18 cellular contexts compared by ENCODE assay signal in genomic region chr11:43866520-43866919, GRCh38. TPM values are rescaled to one million over a fixed set of nuclear protein-coding genes. Genes with fewer than 3 reads are reported as not detected.
DNase-seq lines count a peak whose midpoint lies in the region; TF ChIP-seq lines count a peak whose summit lies in the region.
"Had no signal": no experiment of that assay in that cellular context is flagged by ENCODE, and none has a peak within 500 bp of the region (broad histone marks: within the 10 kb centered on the region; RNA-seq: fewer than 3 reads in every experiment).

No MANE protein-coding gene starts in this region.

- DNase-seq in EL (peak; percentile 36), NCI-H226 (peak; percentile 69), dermis blood vessel endothelial cell (peak; percentile 40), osteoblast (ENCODE audit: insufficient read length, low spot score, missing footprints) (peak; percentile 62), NCI-H2029 treated with DMSO at 0.1 percent for 48 hours (lab: John Stamatoyannopoulos, UW) (no peak), trophoblast cell (no peak), NCI-H2029 (lab: John Stamatoyannopoulos, UW) (no peak), HuH-7.5 (ENCODE audit: low spot score) (no peak)
- DNase-seq: ACHN; CD8-positive, alpha-beta memory T cell; DMS79; GDM1; KG1; NCI-H1436; NCI-H2081 treated with DMSO at 0.1 percent for 48 hours; NCI-H526 treated with DMSO at 0.1 percent for 48 hours had no signal

- H3K4me1 ChIP-seq in osteoblast (ENCODE audit: insufficient read depth, low read length) (peaks cover 10% of the 10 kb centered on the region), trophoblast cell (ENCODE audit: control insufficient read depth in 1 of 2, insufficient read depth in 2 of 2, low read length in 2 of 2) (no peaks in the 10 kb centered on the region)

- no peak overlapping the region for H2BK5ac ChIP-seq in trophoblast cell (ENCODE audit: low read depth, low read length, poor library complexity)

- H2BK12ac ChIP-seq in trophoblast cell (ENCODE audit: low read length) = no peak overlapping the region

- H3K4me2 ChIP-seq in osteoblast (ENCODE audit: insufficient read depth, low read length) = no peak overlapping the region
- H3K4me2 ChIP-seq in trophoblast cell (ENCODE audit: low read length) = no peak overlapping the region
- H3K4me2 ChIP-seq: BLaER1, GM23338 had no signal

- H2BK120ac ChIP-seq in trophoblast cell (ENCODE audit: insufficient read depth, low read length, poor library complexity) = no peak overlapping the region

- H3K23ac ChIP-seq in trophoblast cell (ENCODE audit: low read length) = no peak overlapping the region

- H3K14ac ChIP-seq in trophoblast cell (ENCODE audit: low read length) = no peak overlapping the region

- H3K79me2 ChIP-seq in osteoblast (ENCODE audit: insufficient read depth, low read length) = no peaks in the 10 kb centered on the region
- H3K79me2 ChIP-seq in trophoblast cell (ENCODE audit: control insufficient read depth, insufficient read depth, low read length, poor library complexity) = no peaks in the 10 kb centered on the region

- H3K4me3 ChIP-seq in osteoblast (ENCODE audit: insufficient read depth, low read length) = no peak overlapping the region
- no peak overlapping the region for H3K4me3 ChIP-seq in trophoblast cell (ENCODE audit: low read depth, low read length)
- H3K4me3 ChIP-seq: BLaER1, GM23338 had no signal

- no peak overlapping the region for H4K8ac ChIP-seq in trophoblast cell (ENCODE audit: low read depth, low read length)

- no peaks in the 10 kb centered on the region for H3K9me3 ChIP-seq in osteoblast (ENCODE audit: low read depth, low read length)
- H3K9me3 ChIP-seq in trophoblast cell (ENCODE audit: insufficient read depth, low read depth, low read length) = no peaks in the 10 kb centered on the region
- H3K9me3 ChIP-seq: BLaER1 had no signal

- H2AFZ ChIP-seq in osteoblast (ENCODE audit: low read length) = no peak overlapping the region
- H2AFZ ChIP-seq in trophoblast cell (ENCODE audit: insufficient read depth, low read length, poor library complexity) = no peak overlapping the region
- H2AFZ ChIP-seq: GM23338 had no signal

- H3K27me3 ChIP-seq in osteoblast (ENCODE audit: insufficient read depth, low read length) (peaks cover 8% of the 10 kb centered on the region), trophoblast cell (ENCODE audit: insufficient read depth, low read length) (no peaks in the 10 kb centered on the region)
- H3K27me3 ChIP-seq: BLaER1 had no signal

- no peak overlapping the region for H3K4ac ChIP-seq in trophoblast cell (ENCODE audit: low read depth, low read length)

- WGBS in trophoblast cell (ENCODE audit: extremely low coverage, insufficient coverage, insufficient read length) = no CpG with 5 or more reads among the region's 2 CpGs

- no peaks in the 10 kb centered on the region for H3K79me1 ChIP-seq in trophoblast cell (ENCODE audit: low read length)

- H3K18ac ChIP-seq in trophoblast cell (ENCODE audit: low read length) = no peak overlapping the region

- H2AK5ac ChIP-seq in trophoblast cell (ENCODE audit: low read length) = no peak overlapping the region

- H4K12ac ChIP-seq in trophoblast cell (ENCODE audit: low read depth, low read length) = no peak overlapping the region

- H4K91ac ChIP-seq in trophoblast cell (ENCODE audit: low read depth, low read length) = no peak overlapping the region

- H3K36me3 ChIP-seq in osteoblast (ENCODE audit: insufficient read depth, low read length) = no peaks in the 10 kb centered on the region
- no peaks in the 10 kb centered on the region for H3K36me3 ChIP-seq in trophoblast cell (ENCODE audit: control insufficient read depth in 1 of 2, insufficient read depth in 2 of 2, low read length in 2 of 2)
- H3K36me3 ChIP-seq: BLaER1 had no signal

- peak overlapping the region; percentile 13 for H3K27ac ChIP-seq in osteoblast (ENCODE audit: low read depth, low read length)
- no peak overlapping the region for H3K27ac ChIP-seq in trophoblast cell (ENCODE audit: low read depth, low read length)
- H3K27ac ChIP-seq: BLaER1 had no signal

- TF ChIP-seq CTCF in osteoblast (IDR thresholded peaks at IDR 0.05; ENCODE audit: extremely low read depth, low read depth, low read length) = no peak

- no peak overlapping the region for H3K9ac ChIP-seq in trophoblast cell (ENCODE audit: low read length)
- H3K9ac ChIP-seq: BLaER1 had no signal

- H4K20me1 ChIP-seq in osteoblast (ENCODE audit: insufficient read depth, low read length) = no peaks in the 10 kb centered on the region
- H4K20me1 ChIP-seq: BLaER1 had no signal

RNA-seq across cellular contexts. Expression of gene ALKBH3, which starts 14.1 kb away (rescaled TPM):
- total RNA-seq in dermis blood vessel endothelial cell (27.4 and 40.0 TPM in 2 replicates), osteoblast (47.8 and 53.9 TPM in 2 replicates)
- polyA plus RNA-seq in trophoblast cell (2013) = 9.7 and 10.0 TPM in 2 replicates

Comparison
In these comparisons a context has a peak if more than half of its experiments do, and no peak if none do; other contexts are left out.
1. DNase-seq: peak in EL (single experiment), NCI-H226 (single experiment), dermis blood vessel endothelial cell (single experiment) and osteoblast (single experiment); none in NCI-H2029 treated with DMSO at 0.1 percent for 48 hours (single experiment), trophoblast cell (0 of 2), NCI-H2029 (single experiment) and HuH-7.5 (single experiment).